In genomic region chr3:14352002-14352627, GRCh38 we compare ENCODE assay signal across 1 cellular context.
TF ChIP-seq lines count a peak whose summit lies in the region.

No MANE protein-coding gene starts in this region.

TF ChIP-seq in K562, 482 proteins besides CTCF, POLR2A, EP300 and RAD21 (continued from another document and continues in another):
- TF ChIP-seq ATF3 (IDR thresholded peaks at IDR 0.05) (peak; percentile 78), ATF3 (CRISPR knock-in tag; conservative IDR thresholded peaks at IDR 0.05) (no peak), AFF1 (IDR thresholded peaks at IDR 0.05; ENCODE audit: low read depth in 1 of 2, partially characterized antibody in 2 of 2) (peak in 1 of 2 experiments; percentile 32), ID3 (CRISPR knock-in tag; IDR thresholded peaks at IDR 0.05) (no peak), ID3 (tag; IDR thresholded peaks at IDR 0.05) (peak; percentile 79), ETV5 (CRISPR knock-in tag; IDR thresholded peaks at IDR 0.05; ENCODE audit: low read depth) (peak; percentile 58; the same call in 1 of the 2 replicates), ZNF436 (CRISPR knock-in tag; IDR thresholded peaks at IDR 0.05) (no peak), ETV1 (tag; conservative IDR thresholded peaks at IDR 0.05; ENCODE audit: low read depth) (no peak), ZNF512 (tag; IDR thresholded peaks at IDR 0.05) (no peak), BCOR (IDR thresholded peaks at IDR 0.05) (peak; percentile 79; the same call in 1 of the 2 replicates), HDAC2 (IDR thresholded peaks at IDR 0.05) (peak; percentile 74; the same call in 1 of the 2 replicates), PRPF4 (IDR thresholded peaks at IDR 0.05; ENCODE audit: insufficient read depth, low read depth, low read length, poor library complexity, severe bottlenecking) (no peak), ESRRA (IDR thresholded peaks at IDR 0.05; ENCODE audit: borderline replicate concordance, low read depth) (0 out of 2 replicates have a peak, but pooled peaks have one; percentile 31), KLF13 (tag; IDR thresholded peaks at IDR 0.05; ENCODE audit: borderline replicate concordance, low read depth) (peak; percentile 80), ZNF695 (CRISPR knock-in tag; IDR thresholded peaks at IDR 0.05) (0 out of 2 replicates have a peak, but pooled peaks have one; percentile 37), NRF1 (conservative IDR thresholded peaks at IDR 0.05 in 1 of 2, IDR thresholded peaks at IDR 0.05 in 1 of 2) (peak; percentile 57 to 66), LCOR (CRISPR knock-in tag; IDR thresholded peaks at IDR 0.05) (peak; percentile 37; the same call in 1 of the 2 replicates)
- TF ChIP-seq, protein P1, sequence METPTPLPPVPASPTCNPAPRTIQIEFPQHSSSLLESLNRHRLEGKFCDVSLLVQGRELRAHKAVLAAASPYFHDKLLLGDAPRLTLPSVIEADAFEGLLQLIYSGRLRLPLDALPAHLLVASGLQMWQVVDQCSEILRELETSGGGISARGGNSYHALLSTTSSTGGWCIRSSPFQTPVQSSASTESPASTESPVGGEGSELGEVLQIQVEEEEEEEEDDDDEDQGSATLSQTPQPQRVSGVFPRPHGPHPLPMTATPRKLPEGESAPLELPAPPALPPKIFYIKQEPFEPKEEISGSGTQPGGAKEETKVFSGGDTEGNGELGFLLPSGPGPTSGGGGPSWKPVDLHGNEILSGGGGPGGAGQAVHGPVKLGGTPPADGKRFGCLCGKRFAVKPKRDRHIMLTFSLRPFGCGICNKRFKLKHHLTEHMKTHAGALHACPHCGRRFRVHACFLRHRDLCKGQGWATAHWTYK (CRISPR knock-in tag; IDR thresholded peaks at IDR 0.05): 0 out of 2 replicates have a peak, but pooled peaks have one; percentile 62
- TF ChIP-seq, protein P2, sequence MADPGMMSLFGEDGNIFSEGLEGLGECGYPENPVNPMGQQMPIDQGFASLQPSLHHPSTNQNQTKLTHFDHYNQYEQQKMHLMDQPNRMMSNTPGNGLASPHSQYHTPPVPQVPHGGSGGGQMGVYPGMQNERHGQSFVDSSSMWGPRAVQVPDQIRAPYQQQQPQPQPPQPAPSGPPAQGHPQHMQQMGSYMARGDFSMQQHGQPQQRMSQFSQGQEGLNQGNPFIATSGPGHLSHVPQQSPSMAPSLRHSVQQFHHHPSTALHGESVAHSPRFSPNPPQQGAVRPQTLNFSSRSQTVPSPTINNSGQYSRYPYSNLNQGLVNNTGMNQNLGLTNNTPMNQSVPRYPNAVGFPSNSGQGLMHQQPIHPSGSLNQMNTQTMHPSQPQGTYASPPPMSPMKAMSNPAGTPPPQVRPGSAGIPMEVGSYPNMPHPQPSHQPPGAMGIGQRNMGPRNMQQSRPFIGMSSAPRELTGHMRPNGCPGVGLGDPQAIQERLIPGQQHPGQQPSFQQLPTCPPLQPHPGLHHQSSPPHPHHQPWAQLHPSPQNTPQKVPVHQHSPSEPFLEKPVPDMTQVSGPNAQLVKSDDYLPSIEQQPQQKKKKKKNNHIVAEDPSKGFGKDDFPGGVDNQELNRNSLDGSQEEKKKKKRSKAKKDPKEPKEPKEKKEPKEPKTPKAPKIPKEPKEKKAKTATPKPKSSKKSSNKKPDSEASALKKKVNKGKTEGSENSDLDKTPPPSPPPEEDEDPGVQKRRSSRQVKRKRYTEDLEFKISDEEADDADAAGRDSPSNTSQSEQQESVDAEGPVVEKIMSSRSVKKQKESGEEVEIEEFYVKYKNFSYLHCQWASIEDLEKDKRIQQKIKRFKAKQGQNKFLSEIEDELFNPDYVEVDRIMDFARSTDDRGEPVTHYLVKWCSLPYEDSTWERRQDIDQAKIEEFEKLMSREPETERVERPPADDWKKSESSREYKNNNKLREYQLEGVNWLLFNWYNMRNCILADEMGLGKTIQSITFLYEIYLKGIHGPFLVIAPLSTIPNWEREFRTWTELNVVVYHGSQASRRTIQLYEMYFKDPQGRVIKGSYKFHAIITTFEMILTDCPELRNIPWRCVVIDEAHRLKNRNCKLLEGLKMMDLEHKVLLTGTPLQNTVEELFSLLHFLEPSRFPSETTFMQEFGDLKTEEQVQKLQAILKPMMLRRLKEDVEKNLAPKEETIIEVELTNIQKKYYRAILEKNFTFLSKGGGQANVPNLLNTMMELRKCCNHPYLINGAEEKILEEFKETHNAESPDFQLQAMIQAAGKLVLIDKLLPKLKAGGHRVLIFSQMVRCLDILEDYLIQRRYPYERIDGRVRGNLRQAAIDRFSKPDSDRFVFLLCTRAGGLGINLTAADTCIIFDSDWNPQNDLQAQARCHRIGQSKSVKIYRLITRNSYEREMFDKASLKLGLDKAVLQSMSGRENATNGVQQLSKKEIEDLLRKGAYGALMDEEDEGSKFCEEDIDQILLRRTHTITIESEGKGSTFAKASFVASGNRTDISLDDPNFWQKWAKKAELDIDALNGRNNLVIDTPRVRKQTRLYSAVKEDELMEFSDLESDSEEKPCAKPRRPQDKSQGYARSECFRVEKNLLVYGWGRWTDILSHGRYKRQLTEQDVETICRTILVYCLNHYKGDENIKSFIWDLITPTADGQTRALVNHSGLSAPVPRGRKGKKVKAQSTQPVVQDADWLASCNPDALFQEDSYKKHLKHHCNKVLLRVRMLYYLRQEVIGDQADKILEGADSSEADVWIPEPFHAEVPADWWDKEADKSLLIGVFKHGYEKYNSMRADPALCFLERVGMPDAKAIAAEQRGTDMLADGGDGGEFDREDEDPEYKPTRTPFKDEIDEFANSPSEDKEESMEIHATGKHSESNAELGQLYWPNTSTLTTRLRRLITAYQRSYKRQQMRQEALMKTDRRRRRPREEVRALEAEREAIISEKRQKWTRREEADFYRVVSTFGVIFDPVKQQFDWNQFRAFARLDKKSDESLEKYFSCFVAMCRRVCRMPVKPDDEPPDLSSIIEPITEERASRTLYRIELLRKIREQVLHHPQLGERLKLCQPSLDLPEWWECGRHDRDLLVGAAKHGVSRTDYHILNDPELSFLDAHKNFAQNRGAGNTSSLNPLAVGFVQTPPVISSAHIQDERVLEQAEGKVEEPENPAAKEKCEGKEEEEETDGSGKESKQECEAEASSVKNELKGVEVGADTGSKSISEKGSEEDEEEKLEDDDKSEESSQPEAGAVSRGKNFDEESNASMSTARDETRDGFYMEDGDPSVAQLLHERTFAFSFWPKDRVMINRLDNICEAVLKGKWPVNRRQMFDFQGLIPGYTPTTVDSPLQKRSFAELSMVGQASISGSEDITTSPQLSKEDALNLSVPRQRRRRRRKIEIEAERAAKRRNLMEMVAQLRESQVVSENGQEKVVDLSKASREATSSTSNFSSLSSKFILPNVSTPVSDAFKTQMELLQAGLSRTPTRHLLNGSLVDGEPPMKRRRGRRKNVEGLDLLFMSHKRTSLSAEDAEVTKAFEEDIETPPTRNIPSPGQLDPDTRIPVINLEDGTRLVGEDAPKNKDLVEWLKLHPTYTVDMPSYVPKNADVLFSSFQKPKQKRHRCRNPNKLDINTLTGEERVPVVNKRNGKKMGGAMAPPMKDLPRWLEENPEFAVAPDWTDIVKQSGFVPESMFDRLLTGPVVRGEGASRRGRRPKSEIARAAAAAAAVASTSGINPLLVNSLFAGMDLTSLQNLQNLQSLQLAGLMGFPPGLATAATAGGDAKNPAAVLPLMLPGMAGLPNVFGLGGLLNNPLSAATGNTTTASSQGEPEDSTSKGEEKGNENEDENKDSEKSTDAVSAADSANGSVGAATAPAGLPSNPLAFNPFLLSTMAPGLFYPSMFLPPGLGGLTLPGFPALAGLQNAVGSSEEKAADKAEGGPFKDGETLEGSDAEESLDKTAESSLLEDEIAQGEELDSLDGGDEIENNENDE (IDR thresholded peaks at IDR 0.05; ENCODE audit: low read depth, low read length): no peak
- TF ChIP-seq, protein P3, sequence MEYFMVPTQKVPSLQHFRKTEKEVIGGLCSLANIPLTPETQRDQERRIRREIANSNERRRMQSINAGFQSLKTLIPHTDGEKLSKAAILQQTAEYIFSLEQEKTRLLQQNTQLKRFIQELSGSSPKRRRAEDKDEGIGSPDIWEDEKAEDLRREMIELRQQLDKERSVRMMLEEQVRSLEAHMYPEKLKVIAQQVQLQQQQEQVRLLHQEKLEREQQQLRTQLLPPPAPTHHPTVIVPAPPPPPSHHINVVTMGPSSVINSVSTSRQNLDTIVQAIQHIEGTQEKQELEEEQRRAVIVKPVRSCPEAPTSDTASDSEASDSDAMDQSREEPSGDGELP (CRISPR knock-in tag; IDR thresholded peaks at IDR 0.05; ENCODE audit: borderline replicate concordance): peak; percentile 87
- TF ChIP-seq, protein P4, sequence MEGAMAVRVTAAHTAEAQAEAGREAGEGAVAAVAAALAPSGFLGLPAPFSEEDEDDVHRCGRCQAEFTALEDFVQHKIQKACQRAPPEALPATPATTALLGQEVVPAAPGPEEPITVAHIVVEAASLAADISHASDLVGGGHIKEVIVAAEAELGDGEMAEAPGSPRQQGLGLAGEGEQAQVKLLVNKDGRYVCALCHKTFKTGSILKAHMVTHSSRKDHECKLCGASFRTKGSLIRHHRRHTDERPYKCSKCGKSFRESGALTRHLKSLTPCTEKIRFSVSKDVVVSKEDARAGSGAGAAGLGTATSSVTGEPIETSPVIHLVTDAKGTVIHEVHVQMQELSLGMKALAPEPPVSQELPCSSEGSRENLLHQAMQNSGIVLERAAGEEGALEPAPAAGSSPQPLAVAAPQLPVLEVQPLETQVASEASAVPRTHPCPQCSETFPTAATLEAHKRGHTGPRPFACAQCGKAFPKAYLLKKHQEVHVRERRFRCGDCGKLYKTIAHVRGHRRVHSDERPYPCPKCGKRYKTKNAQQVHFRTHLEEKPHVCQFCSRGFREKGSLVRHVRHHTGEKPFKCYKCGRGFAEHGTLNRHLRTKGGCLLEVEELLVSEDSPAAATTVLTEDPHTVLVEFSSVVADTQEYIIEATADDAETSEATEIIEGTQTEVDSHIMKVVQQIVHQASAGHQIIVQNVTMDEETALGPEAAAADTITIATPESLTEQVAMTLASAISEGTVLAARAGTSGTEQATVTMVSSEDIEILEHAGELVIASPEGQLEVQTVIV (CRISPR knock-in tag; IDR thresholded peaks at IDR 0.05; ENCODE audit: borderline replicate concordance): 0 out of 2 replicates have a peak, but pooled peaks have one; percentile 15
- TF ChIP-seq, protein P5, sequence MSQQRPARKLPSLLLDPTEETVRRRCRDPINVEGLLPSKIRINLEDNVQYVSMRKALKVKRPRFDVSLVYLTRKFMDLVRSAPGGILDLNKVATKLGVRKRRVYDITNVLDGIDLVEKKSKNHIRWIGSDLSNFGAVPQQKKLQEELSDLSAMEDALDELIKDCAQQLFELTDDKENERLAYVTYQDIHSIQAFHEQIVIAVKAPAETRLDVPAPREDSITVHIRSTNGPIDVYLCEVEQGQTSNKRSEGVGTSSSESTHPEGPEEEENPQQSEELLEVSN (IDR thresholded peaks at IDR 0.05; ENCODE audit: borderline replicate concordance in 1 of 2, extremely low read depth in 1 of 2, insufficient read depth in 1 of 2, insufficient read length in 1 of 2, low read depth in 1 of 2, low read length in 1 of 2, poor library complexity in 1 of 2, severe bottlenecking in 1 of 2): peak; percentile 66 to 85
